ENCODE assay signal across 8 cellular contexts in the genomic region with DNA sequence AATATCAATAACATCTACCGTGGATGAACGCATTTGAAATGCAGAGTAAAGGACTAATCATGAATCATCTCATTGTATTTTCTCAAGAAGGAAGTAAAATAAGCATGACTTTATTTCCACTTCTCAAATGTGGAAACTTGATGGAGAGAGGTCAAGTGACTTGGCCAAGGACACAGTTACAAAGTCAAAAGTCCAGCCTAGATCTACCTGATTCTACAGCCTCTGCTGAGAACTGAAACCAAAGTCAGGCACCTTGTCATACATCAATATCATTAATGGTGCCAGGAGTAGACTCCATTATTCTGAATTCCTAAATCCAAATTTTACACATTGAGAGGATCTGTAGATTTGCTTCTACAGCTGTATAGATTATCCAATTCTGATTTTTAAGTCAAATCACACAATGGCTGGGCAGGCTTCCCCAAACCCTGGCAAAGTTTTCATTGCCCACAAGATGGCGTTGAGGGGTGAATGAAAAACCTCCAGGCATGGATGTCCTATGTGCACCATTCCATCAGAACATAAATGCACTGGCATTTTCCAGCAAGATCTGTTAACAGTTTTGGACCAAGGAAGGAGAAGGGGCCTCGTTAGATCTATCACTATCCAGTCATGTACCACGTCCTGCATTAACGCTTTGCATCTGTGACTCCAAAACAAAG.
A peak's percentile ranks its signal among the peaks of the same experiment; 100 is the strongest.
DNase-seq lines count a peak whose midpoint lies in the region; ATAC-seq and TF ChIP-seq lines count a peak whose summit lies in the region.

No MANE protein-coding gene starts in this region.

- TF ChIP-seq POLR2A in breast epithelium (IDR thresholded peaks at IDR 0.05) (no peak), right lobe of liver (IDR thresholded peaks at IDR 0.05) (no peak)

- H3K27ac Mint-ChIP-seq in CD14-positive monocyte: no peak overlapping the region

- in situ Hi-C loops in HAP-1 (cut with MboI; ENCODE audit: low sequenced_read_pairs): no loop called here

- H3K27me3 ChIP-seq in breast epithelium: no peaks in the 10 kb centered on the region
- H3K27me3 ChIP-seq in right lobe of liver: no peaks in the 10 kb centered on the region
- H3K27me3 ChIP-seq in HAP-1 (ENCODE audit: low read depth): no peaks in the 10 kb centered on the region

- H3K9me3 ChIP-seq in breast epithelium (no peaks in the 10 kb centered on the region), right lobe of liver (no peaks in the 10 kb centered on the region), HAP-1 (no peaks in the 10 kb centered on the region)

- H3K27ac ChIP-seq in breast epithelium (no peak overlapping the region), right lobe of liver (no peak overlapping the region)

- TF ChIP-seq CTCF in CD14-positive monocyte (IDR thresholded peaks at IDR 0.05) (peak; percentile 24), LNCaP clone FGC (IDR thresholded peaks at IDR 0.05; ENCODE audit: control insufficient read depth, extremely low read depth, insufficient read depth) (peak; percentile 53), breast epithelium (IDR thresholded peaks at IDR 0.05) (peak in 2 of 3 donors; percentile 40 to 52), right lobe of liver (IDR thresholded peaks at IDR 0.05) (peak; percentile 42 to 56 (median 44))

- H3K9me3 Mint-ChIP-seq in CD14-positive monocyte: no peaks in the 10 kb centered on the region

- no peaks in the 10 kb centered on the region for H3K36me3 ChIP-seq in breast epithelium
- no peaks in the 10 kb centered on the region for H3K36me3 ChIP-seq in right lobe of liver
- no peaks in the 10 kb centered on the region for H3K36me3 ChIP-seq in HAP-1 (replicated peaks)

- 49% methylated on average over 6 of the region's 6 CpGs for WGBS in right lobe of liver (ENCODE audit: insufficient coverage, low coverage, low lambda C conversion rate, missing lambda C conversion rate)

- H3K4me3 ChIP-seq in LNCaP clone FGC (ENCODE audit: low read depth, low read length) (no peak overlapping the region), breast epithelium (no peak overlapping the region), right lobe of liver (no peak overlapping the region), HAP-1 (no peak overlapping the region)

- no peaks in the 10 kb centered on the region for H3K36me3 Mint-ChIP-seq in CD14-positive monocyte

- no peak for DNase-seq in CD14-positive monocyte (ENCODE audit: low spot score)
- no peak for DNase-seq in LNCaP clone FGC (ENCODE audit: low read depth)
- no peak for DNase-seq in breast epithelium (ENCODE audit: low spot score in 2 of 2)
- DNase-seq in right lobe of liver: peak in 1 of 3 donors; percentile 59
- no peak for DNase-seq in NCI-H1436 (lab: John Stamatoyannopoulos, UW)
- no peak for DNase-seq in putamen (ENCODE audit: low spot score)
- DNase-seq in HAP-1 (ENCODE audit: low spot score in 2 of 2): no peak

- peaks cover 4 to 7% (median 5%) of the 10 kb centered on the region in 3 donors for H3K27me3 Mint-ChIP-seq in CD14-positive monocyte (ENCODE audit: low read depth in 3 of 3)

- peak; percentile 67 to 84 (median 80) for ATAC-seq in right lobe of liver
- no peak for ATAC-seq in GM21360 (IDR thresholded peaks at IDR 0.05; ENCODE audit: unreplicated experiment)

- H3K4me3 Mint-ChIP-seq in CD14-positive monocyte: no peak overlapping the region

- intact Hi-C loops in CD14-positive monocyte (cut with micrococcal nuclease) (no loop called here), breast epithelium (cut with DNase I; ENCODE audit: low total_unique reads) (no loop called here), right lobe of liver (cut with DNase I) (loop anchor here (10.0 kb wide), 2 partner anchors 419 to 429 kb away; partner anchors contain the start of gene MAFB (in 1 of the 2))

- no peaks in the 10 kb centered on the region for H3K4me1 ChIP-seq in breast epithelium
- H3K4me1 ChIP-seq in right lobe of liver: no peaks in the 10 kb centered on the region
- no peaks in the 10 kb centered on the region for H3K4me1 ChIP-seq in HAP-1

- H3K4me1 Mint-ChIP-seq in CD14-positive monocyte: peaks cover 27% of the 10 kb centered on the region

Comparison
In these comparisons a context has a peak if more than half of its experiments do, and no peak if none do; other contexts are left out.
1. intact Hi-C loops: an anchor here in right lobe of liver (10.0 kb wide); none called in CD14-positive monocyte and breast epithelium.